Comparison of ENCODE assay signal across 25 cellular contexts in the genomic region with DNA sequence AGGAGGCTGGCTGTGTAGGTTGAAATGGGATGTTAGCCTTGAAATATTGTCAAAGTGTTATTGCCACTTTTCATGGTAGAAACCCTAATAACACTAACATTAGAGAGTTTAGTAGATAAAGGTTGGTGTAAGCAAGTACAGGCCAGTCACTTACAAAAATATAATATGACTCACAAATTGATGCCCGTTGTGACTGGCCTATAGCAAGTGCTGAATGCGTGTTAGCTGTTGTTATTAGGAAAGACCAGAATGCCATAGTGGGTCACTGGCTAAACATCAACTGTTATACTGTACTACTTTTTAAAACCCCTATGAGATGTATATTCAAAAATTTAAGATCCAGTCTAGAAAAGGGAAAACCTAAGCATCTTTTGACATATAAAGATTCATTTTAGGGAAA. TPM values are rescaled to one million over a fixed set of nuclear protein-coding genes. Genes with fewer than 3 reads are reported as not detected.
DNase-seq lines count a peak whose midpoint lies in the region; ATAC-seq, FAIRE-seq and TF ChIP-seq lines count a peak whose summit lies in the region.
"Had no signal": no experiment of that assay in that cellular context is flagged by ENCODE, and none has a peak within 500 bp of the region (broad histone marks: within the 10 kb centered on the region; RNA-seq: fewer than 3 reads in every experiment).

No MANE protein-coding gene starts in this region.

- H3K27ac ChIP-seq in breast epithelium (no peak overlapping the region), keratinocyte (ENCODE audit: control insufficient read depth, insufficient read depth, low read length) (no peak overlapping the region)
- H3K27ac ChIP-seq: 22Rv1, A549, C4-2B, GM23248, HL-60 had no signal

- no peaks in the 10 kb centered on the region for H3K9me1 ChIP-seq in keratinocyte (ENCODE audit: control insufficient read depth, extremely low read depth, insufficient read depth, low read length)

- POLR2A ChIA-PET in MCF 10A (lab: Yijun Ruan, JAX) = interaction anchor here (1.2 kb wide), 1 partner anchor 32 kb away, joined by 3 read pairs; no protein-coding TSS in a partner anchor

- H3K9ac ChIP-seq in keratinocyte (ENCODE audit: control insufficient read depth, extremely low read depth, insufficient read depth, low read length) = no peak overlapping the region
- H3K9ac ChIP-seq: GM23248 had no signal

- no peaks in the 10 kb centered on the region for H3K9me3 Mint-ChIP-seq in MCF 10A (ENCODE audit: unreplicated experiment)
- H3K9me3 Mint-ChIP-seq: CD8-positive, alpha-beta T cell had no signal

- H3K36me3 Mint-ChIP-seq in MCF 10A (ENCODE audit: insufficient read depth, unreplicated experiment) = no peaks in the 10 kb centered on the region
- H3K36me3 Mint-ChIP-seq: CD8-positive, alpha-beta T cell had no signal

- DNase-seq in MCF 10A (ENCODE audit: unreplicated experiment) (peak; percentile 6), breast epithelium (ENCODE audit: low spot score in 2 of 2) (no peak), bronchial epithelial cell (ENCODE audit: low read depth) (peak; percentile 73), keratinocyte (ENCODE audit: low read depth, low spot score) (no peak), erythroblast (lab: John Stamatoyannopoulos, UW) (no peak), SKM-1 treated with dmso at 0.1 percent for 144 hours (lab: John Stamatoyannopoulos, UW; ENCODE audit: unreplicated experiment) (no peak)
- DNase-seq: AML-193; Calu3; CD8-positive, alpha-beta T cell; DMS53; DND-41; EL; GM23248; IMR-90 had no signal

- TF ChIP-seq POLR2A in breast epithelium (IDR thresholded peaks at IDR 0.05) (no peak), erythroblast (IDR thresholded peaks at IDR 0.05; ENCODE audit: low read length) (no peak)

- H3K27me3 ChIP-seq in breast epithelium = peaks cover 0 to 41% of the 10 kb centered on the region in 2 donors
- H3K27me3 ChIP-seq in bronchial epithelial cell (ENCODE audit: control insufficient read depth, insufficient read depth, low read length) = no peaks in the 10 kb centered on the region
- H3K27me3 ChIP-seq in keratinocyte (ENCODE audit: control insufficient read depth, extremely low read depth, insufficient read depth, low read length) = no peaks in the 10 kb centered on the region

- H3K4me2 ChIP-seq in keratinocyte (ENCODE audit: control insufficient read depth, extremely low read depth, insufficient read depth, low read depth, low read length) = peak overlapping the region; percentile 51
- H3K4me2 ChIP-seq: A549 had no signal

- FAIRE-seq in bronchial epithelial cell (lab: Jason Lieb, UNC) (no peak), keratinocyte (lab: Jason Lieb, UNC) (peak; percentile 26)
- FAIRE-seq: GM12878, GM19239, K562 had no signal

- no peak overlapping the region for H2AFZ ChIP-seq in keratinocyte (ENCODE audit: control insufficient read depth, low read length)
- H2AFZ ChIP-seq: GM23248 had no signal

- H3K79me2 ChIP-seq in keratinocyte (ENCODE audit: control insufficient read depth, insufficient read depth, low read length) = no peaks in the 10 kb centered on the region

- intact Hi-C loops in MCF 10A (cut with micrococcal nuclease) = no loop called here
- intact Hi-C loops in breast epithelium (cut with DNase I; ENCODE audit: low total_unique reads) = no loop called here

- H3K4me1 ChIP-seq in breast epithelium (no peaks in the 10 kb centered on the region), keratinocyte (ENCODE audit: control insufficient read depth, extremely low read depth, insufficient read depth, low read length) (peaks cover 21% of the 10 kb centered on the region)
- H3K4me1 ChIP-seq: A549, HAP-1 had no signal

- no peak for ATAC-seq in HG03432 (IDR thresholded peaks at IDR 0.05; ENCODE audit: unreplicated experiment)
- ATAC-seq: A549; CD8-positive, alpha-beta T cell; GM12878; K562 had no signal

- no peak overlapping the region for H3K4me3 Mint-ChIP-seq in MCF 10A (ENCODE audit: unreplicated experiment)
- H3K4me3 Mint-ChIP-seq: CD8-positive, alpha-beta T cell had no signal

- no peak overlapping the region for H3K27ac Mint-ChIP-seq in MCF 10A (ENCODE audit: low read depth, unreplicated experiment)
- H3K27ac Mint-ChIP-seq: CD8-positive, alpha-beta T cell had no signal

- no TSS peak for BruUV-seq in MCF 10A (replicated peaks; lab: Mats Ljungman, UMichigan)

- H4K20me1 ChIP-seq in keratinocyte (ENCODE audit: control insufficient read depth, extremely low read depth, insufficient read depth, low read length) = no peaks in the 10 kb centered on the region

- no peak overlapping the region for H3K4me3 ChIP-seq in breast epithelium
- no peak overlapping the region for H3K4me3 ChIP-seq in bronchial epithelial cell (ENCODE audit: low read depth, low read length)
- H3K4me3 ChIP-seq in keratinocyte (ENCODE audit: control insufficient read depth in 2 of 3, extremely low read depth in 1 of 3, insufficient read depth in 2 of 3, low read depth in 1 of 3, low read length in 3 of 3) = no peak overlapping the region
- H3K4me3 ChIP-seq: A549, GM12878, GM23248, HAP-1, K562 had no signal

- peaks cover 26% of the 10 kb centered on the region for H3K27me3 Mint-ChIP-seq in MCF 10A (ENCODE audit: insufficient read depth, unreplicated experiment)

- no peaks in the 10 kb centered on the region for H3K4me1 Mint-ChIP-seq in MCF 10A (ENCODE audit: insufficient read depth, unreplicated experiment)

- H3K36me3 ChIP-seq in breast epithelium (no peaks in the 10 kb centered on the region), bronchial epithelial cell (ENCODE audit: control insufficient read depth, insufficient read depth, low read length) (no peaks in the 10 kb centered on the region), keratinocyte (ENCODE audit: control insufficient read depth in 2 of 2, extremely low read depth in 1 of 2, insufficient read depth in 2 of 2, low read length in 2 of 2) (no peaks in the 10 kb centered on the region)

- TF ChIP-seq CTCF in MCF 10A (IDR thresholded peaks at IDR 0.05; ENCODE audit: unreplicated experiment) (no peak), breast epithelium (IDR thresholded peaks at IDR 0.05) (no peak), bronchial epithelial cell (IDR thresholded peaks at IDR 0.05; ENCODE audit: insufficient read depth, low read length, severe bottlenecking) (no peak), keratinocyte (optimal IDR thresholded peaks at IDR 0.05 in 1 of 3, IDR thresholded peaks at IDR 0.05 in 1 of 3, conservative IDR thresholded peaks at IDR 0.05 in 1 of 3; ENCODE audit: extremely low read depth in 1 of 3, insufficient read depth in 2 of 3, low read length in 3 of 3) (no peak)

- CTCF ChIA-PET in MCF 10A (lab: Yijun Ruan, JAX) = interaction anchor here (0.8 to 1.7 kb wide), 3 partner anchors 29 to 204 kb away, joined by 3 to 5 read pairs (median 4); no protein-coding TSS in a partner anchor

- H3K9me3 ChIP-seq in breast epithelium = no peaks in the 10 kb centered on the region
- H3K9me3 ChIP-seq in keratinocyte (ENCODE audit: control insufficient read depth, low read depth, low read length) = no peaks in the 10 kb centered on the region
- H3K9me3 ChIP-seq: A549, HAP-1 had no signal

- dilution Hi-C loops in keratinocyte (cut with MboI; ENCODE audit: extremely low pct_ligation_motif_present, low sequenced_read_pairs) = no loop called here

RNA-seq across cellular contexts. Expression of a gene that starts 20.4 kb away (rescaled TPM):
- not detected in 2 replicates for total RNA-seq in MCF 10A (2022)
- under 1 TPM in 1 of 3 donors, not detected in 2; 0.15 TPM for total RNA-seq in breast epithelium
- 0.51 TPM in 1 of 2 replicates, not detected in the other for total RNA-seq in bronchial epithelial cell
- 4.4 to 22.1 TPM (median 7.2 TPM) in 3 replicates for polyA plus RNA-seq in keratinocyte
- polyA plus RNA-seq in keratinocyte (2011; ENCODE audit: low read depth) = 8.2 TPM
- 6.3 and 8.3 TPM in 2 replicates for polyA plus RNA-seq in keratinocyte (2011; cell fraction: cytosol; rRNA removed)
- 33.4 and 52.7 TPM in 2 replicates for polyA plus RNA-seq in keratinocyte (2011; cell fraction: nucleus; rRNA removed)
- polyA plus RNA-seq in keratinocyte (2012; ENCODE audit: low replicate concordance) = 3.0 and 15.0 TPM in 2 replicates
- polyA minus RNA-seq in keratinocyte = 5.1 to 30.3 TPM (median 8.7 TPM) in 3 replicates
- 8.4 TPM for polyA minus RNA-seq in keratinocyte (2011; cell fraction: cytosol; rRNA and poly(A)+ RNA removed)
- 13.8 and 22.4 TPM in 2 replicates for polyA minus RNA-seq in keratinocyte (2011; cell fraction: nucleus; rRNA and poly(A)+ RNA removed)
- total RNA-seq: Calu3; CD8-positive, alpha-beta T cell; GM23248; H4; IMR-90; K562 had no signal
- polyA plus RNA-seq: BJ, GM23248, IMR-90, K562 had no signal

RNA-seq across cellular contexts. Expression of a gene that starts 41.9 kb away (rescaled TPM):
- total RNA-seq in MCF 10A (2022) = 12.8 and 20.1 TPM in 2 replicates
- 10 to 100 TPM in 2 of 3 donors, 1 to 10 TPM in 1; 3.7 to 30.3 (median 21.0) TPM for total RNA-seq in breast epithelium
- total RNA-seq in bronchial epithelial cell = 21.1 and 25.3 TPM in 2 replicates
- 5.9 to 10.1 TPM (median 8.7 TPM) in 3 replicates for polyA plus RNA-seq in keratinocyte
- 11.7 TPM for polyA plus RNA-seq in keratinocyte (2011; ENCODE audit: low read depth)
- 5.4 and 8.1 TPM in 2 replicates for polyA plus RNA-seq in keratinocyte (2011; cell fraction: cytosol; rRNA removed)
- polyA plus RNA-seq in keratinocyte (2011; cell fraction: nucleus; rRNA removed) = 6.2 and 6.8 TPM in 2 replicates
- polyA plus RNA-seq in keratinocyte (2012; ENCODE audit: low replicate concordance) = 5.0 and 6.5 TPM in 2 replicates
- polyA minus RNA-seq in keratinocyte = 5.0 to 11.3 TPM (median 5.9 TPM) in 3 replicates
- 1.3 TPM for polyA minus RNA-seq in keratinocyte (2011; cell fraction: cytosol; rRNA and poly(A)+ RNA removed)
- polyA minus RNA-seq in keratinocyte (2011; cell fraction: nucleus; rRNA and poly(A)+ RNA removed) = 1.6 and 6.4 TPM in 2 replicates

Comparison
In these comparisons a context has a peak if more than half of its experiments do, and no peak if none do; other contexts are left out.
1. DNase-seq: peak in MCF 10A (single experiment) and bronchial epithelial cell (single experiment); none in breast epithelium (0 of 2), keratinocyte (single experiment), erythroblast (0 of 2) and SKM-1 treated with dmso at 0.1 percent for 144 hours (single experiment).